ENCODE assay signal across 21 cellular contexts in genomic region chr22:46196268-46196667, GRCh38. TPM values are rescaled to one million over a fixed set of nuclear protein-coding genes. Genes with fewer than 3 reads are reported as not detected.
DNase-seq lines count a peak whose midpoint lies in the region; ATAC-seq and TF ChIP-seq lines count a peak whose summit lies in the region.
"Had no signal": no experiment of that assay in that cellular context is flagged by ENCODE, and none has a peak within 500 bp of the region (broad histone marks: within the 10 kb centered on the region; RNA-seq: fewer than 3 reads in every experiment).

No MANE protein-coding gene starts in this region.

- TF ChIP-seq CTCF in mucosa of descending colon (IDR thresholded peaks at IDR 0.05) (no peak), thyroid gland (IDR thresholded peaks at IDR 0.05) (no peak)

- intact Hi-C loops in Right ventricle myocardium superior (cut with DNase I) (loop anchor here (5.0 kb wide), 1 partner anchor 44 kb away; the partner anchor contains the start of gene PPARA), mucosa of descending colon (cut with DNase I, micrococcal nuclease) (no loop called here), thyroid gland (cut with DNase I) (no loop called here)

- ATAC-seq in Right ventricle myocardium superior (ENCODE audit: poor library complexity) (peak; percentile 94), mucosa of descending colon (peak; percentile 61)
- no peak for ATAC-seq in stimulated activated naive CD8-positive, alpha-beta T cell treated with anti-CD3 and anti-CD28 coated beads, Interleukin-15, Interleukin-2, amounts not matched to agents 100 U/mL and 50 U/mL, for 24 hours

- no peaks in the 10 kb centered on the region for H3K27me3 ChIP-seq in thyroid gland
- H3K27me3 ChIP-seq: BE2C had no signal

- peaks cover 7% of the 10 kb centered on the region for H3K36me3 ChIP-seq in mucosa of descending colon (ENCODE audit: low read depth)
- peaks cover 0 to 10% of the 10 kb centered on the region in 2 donors for H3K36me3 ChIP-seq in thyroid gland
- H3K36me3 ChIP-seq: BE2C had no signal

- H3K4me1 ChIP-seq in mucosa of descending colon (ENCODE audit: low read depth) (peaks cover 35% of the 10 kb centered on the region), thyroid gland (peaks cover 4 to 5% of the 10 kb centered on the region in 2 donors)

- WGBS in thyroid gland, 2 donors: 89 to 93% methylated on average over 8 of the region's 8 CpGs

- DNase-seq in NCI-H1694 treated with DMSO at 0.1 percent for 48 hours (lab: John Stamatoyannopoulos, UW): peak; percentile 15
- no peak for DNase-seq in NCI-H1694 (lab: John Stamatoyannopoulos, UW)
- DNase-seq in Right ventricle myocardium superior: peak; percentile 86
- DNase-seq in mucosa of descending colon: peak; percentile 67 to 76 (median 70)
- DNase-seq in thyroid gland: peak; percentile 47 to 53
- DNase-seq in stimulated activated naive CD8-positive, alpha-beta T cell treated with anti-CD3 and anti-CD28 coated beads, Interleukin-15, Interleukin-2, amounts not matched to agents 100 U/mL and 50 U/mL, for 24 hours: no peak
- DNase-seq in activated T-cell treated with anti-CD3 and anti-CD28 coated beads for 4 hours: no peak
- DNase-seq in NCI-H2081 (lab: John Stamatoyannopoulos, UW): no peak
- DNase-seq: activated CD4-positive, alpha-beta T cell treated with anti-CD3 and anti-CD28 coated beads for 48 hours; activated gamma-delta T cell treated with Interleukin-2 at 50 U/mL for 16 hours; amniotic stem cell; BE2C; central memory CD4-positive, alpha-beta T cell; effector memory CD4-positive, alpha-beta T cell; Kasumi-1; NCI-H1105; NK-92 treated with Interleukin-12 subunit alpha and Interleukin-12 subunit beta, amount 100 ng/mL, for 24 hours; RPMI8226; stimulated activated CD4-positive, alpha-beta T cell treated with anti-CD3 and anti-CD28 coated beads, Interleukin-4, amount 100 ng/mL, for 1 hour had no signal

- H3K9me3 ChIP-seq in mucosa of descending colon: no peaks in the 10 kb centered on the region
- no peaks in the 10 kb centered on the region for H3K9me3 ChIP-seq in thyroid gland
- H3K9me3 ChIP-seq: BE2C had no signal

- no peak for TF ChIP-seq POLR2A in thyroid gland (IDR thresholded peaks at IDR 0.05)

- H3K27ac ChIP-seq in thyroid gland: no peak overlapping the region
- H3K27ac ChIP-seq: 22Rv1, skin epidermis had no signal

- H3K4me3 ChIP-seq in mucosa of descending colon (no peak overlapping the region), thyroid gland (replicated peaks in 1 of 3) (no peak overlapping the region)
- H3K4me3 ChIP-seq: skin epidermis had no signal

RNA-seq across cellular contexts. Expression of gene PPARA, which starts 45.9 kb away (rescaled TPM):
- 66.1 TPM for total RNA-seq in Right ventricle myocardium superior
- total RNA-seq in mucosa of descending colon: 10 to 100 TPM; 57.9 to 81.4 (median 58.5) TPM
- total RNA-seq in thyroid gland: 10 to 100 TPM; 26.9 to 41.9 (median 37.4) TPM

RNA-seq across cellular contexts. Expression of gene CDPF1, which starts 53.8 kb away (rescaled TPM):
- total RNA-seq in Right ventricle myocardium superior: 5.4 TPM
- total RNA-seq in mucosa of descending colon: 10 to 100 TPM in 1 of 3 donors, 1 to 10 TPM in 2; 6.6 to 10.4 (median 6.7) TPM
- total RNA-seq in thyroid gland: 10 to 100 TPM; 12.8 to 34.4 (median 16.4) TPM

Comparison
In these comparisons a context has a peak if more than half of its experiments do, and no peak if none do; other contexts are left out.
1. DNase-seq: peak in NCI-H1694 treated with DMSO at 0.1 percent for 48 hours (single experiment), Right ventricle myocardium superior (single experiment), mucosa of descending colon (3 of 3) and thyroid gland (2 of 2); none in NCI-H1694 (single experiment), stimulated activated naive CD8-positive, alpha-beta T cell treated with anti-CD3 and anti-CD28 coated beads, Interleukin-15, Interleukin-2, amounts not matched to agents 100 U/mL and 50 U/mL, for 24 hours (single experiment), activated T-cell treated with anti-CD3 and anti-CD28 coated beads for 4 hours (single experiment) and NCI-H2081 (0 of 2).